ENCODE assay signal across 1 cellular context in genomic region chr11:70212227-70212811, GRCh38.
TF ChIP-seq lines count a peak whose summit lies in the region.

No MANE protein-coding gene starts in this region.

TF ChIP-seq in HepG2, 621 proteins besides CTCF, POLR2A, EP300 and RAD21 (continued from another document):
- TF ChIP-seq SAP130 (CRISPR knock-in tag; IDR thresholded peaks at IDR 0.05; ENCODE audit: low read depth) (0 out of 2 replicates have a peak, but pooled peaks have one; percentile 26), ZMAT5 (CRISPR knock-in tag; IDR thresholded peaks at IDR 0.05; ENCODE audit: borderline replicate concordance, low read depth) (no peak), ZNF263 (CRISPR knock-in tag; IDR thresholded peaks at IDR 0.05) (0 out of 2 replicates have a peak, but pooled peaks have one; percentile 13), XRCC5 (optimal IDR thresholded peaks at IDR 0.05; ENCODE audit: low read length) (peak; percentile 24), GMEB1 (CRISPR knock-in tag; IDR thresholded peaks at IDR 0.05; ENCODE audit: borderline replicate concordance) (no peak), ZNF468 (CRISPR knock-in tag; IDR thresholded peaks at IDR 0.05) (no peak), PAXIP1 (CRISPR knock-in tag; conservative IDR thresholded peaks at IDR 0.05) (peak; percentile 27; the same call in 1 of the 2 replicates), ZNF687 (CRISPR knock-in tag; IDR thresholded peaks at IDR 0.05) (peak; percentile 50), FOXA3 (CRISPR knock-in tag; IDR thresholded peaks at IDR 0.05) (peak; percentile 58), ARID5B (CRISPR knock-in tag; IDR thresholded peaks at IDR 0.05) (0 out of 2 replicates have a peak, but pooled peaks have one; percentile 33), NFATC3 (CRISPR knock-in tag; IDR thresholded peaks at IDR 0.05) (no peak), HHEX (CRISPR knock-in tag; IDR thresholded peaks at IDR 0.05) (0 out of 2 replicates have a peak, but pooled peaks have one; percentile 10), FIP1L1 (IDR thresholded peaks at IDR 0.05; ENCODE audit: borderline replicate concordance, insufficient read depth, low read depth, low read length) (no peak), SMAD9 (CRISPR knock-in tag; IDR thresholded peaks at IDR 0.05) (no peak), HDAC1 (CRISPR knock-in tag; IDR thresholded peaks at IDR 0.05) (peak; percentile 27; the same call in 1 of the 2 replicates), TCF7 (IDR thresholded peaks at IDR 0.05; ENCODE audit: low read depth) (peak; percentile 79; the same call in 1 of the 2 replicates), ZFP41 (CRISPR knock-in tag; IDR thresholded peaks at IDR 0.05; ENCODE audit: borderline replicate concordance) (no peak)
